ENCODE assay signal across 8 cellular contexts in the genomic region with DNA sequence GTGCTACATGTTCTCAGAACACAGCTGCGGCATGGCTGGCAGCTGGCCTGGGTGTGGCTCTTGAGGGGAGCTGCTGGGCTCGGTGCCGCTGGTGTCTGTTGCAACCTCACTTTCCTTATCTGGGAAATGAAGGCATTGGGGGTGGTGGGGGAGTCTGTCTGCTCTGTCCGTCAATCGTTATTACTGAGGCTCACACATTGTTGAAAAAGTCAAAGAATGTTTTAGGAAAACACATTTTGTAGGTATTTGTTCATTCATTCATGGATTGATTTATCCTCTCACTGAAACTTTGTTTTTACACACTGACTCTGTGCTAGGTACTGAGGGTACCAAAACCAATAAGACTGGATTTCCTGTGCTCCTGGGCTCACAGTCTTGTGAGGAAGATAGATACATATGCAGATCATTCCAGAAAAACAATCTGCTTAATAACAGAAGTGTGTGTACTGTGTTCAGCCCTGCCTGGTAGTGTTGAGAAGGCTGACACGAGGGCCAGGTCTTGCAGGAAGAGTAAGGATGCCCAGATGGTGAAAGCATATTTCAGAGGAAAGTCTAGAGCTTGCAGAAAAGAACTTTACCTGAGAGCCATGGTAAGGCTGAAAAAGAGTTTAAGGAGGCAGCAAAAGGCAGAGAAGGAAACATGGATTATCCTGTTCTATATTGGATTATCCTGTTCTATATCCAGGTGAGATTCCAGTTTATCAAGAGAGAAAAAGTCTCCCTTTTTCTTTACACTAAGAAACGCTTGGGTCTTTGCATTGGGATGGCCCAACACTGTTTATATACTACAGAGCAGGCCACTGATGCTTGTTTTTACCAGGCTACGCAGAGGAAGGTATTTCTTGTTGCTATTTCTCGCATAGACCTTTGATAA.
DNase-seq lines count a peak whose midpoint lies in the region; ATAC-seq and TF ChIP-seq lines count a peak whose summit lies in the region.

No MANE protein-coding gene starts in this region.

- H3K9me3 ChIP-seq in skeletal muscle satellite cell (replicated peaks; ENCODE audit: low read length), result no peaks in the 10 kb centered on the region
- no peaks in the 10 kb centered on the region for H3K9me3 ChIP-seq in vagina

- no peak overlapping the region for H3K4me3 ChIP-seq in skeletal muscle satellite cell (ENCODE audit: low read length)
- H3K4me3 ChIP-seq in vagina, result no peak overlapping the region

- TF ChIP-seq POLR2A in erythroblast (IDR thresholded peaks at IDR 0.05; ENCODE audit: low read length) (no peak), vagina (IDR thresholded peaks at IDR 0.05) (no peak)

- H3K4me1 ChIP-seq in skeletal muscle satellite cell (ENCODE audit: control insufficient read depth, insufficient read depth, low read length), result peaks cover 13% of the 10 kb centered on the region
- H3K4me1 ChIP-seq in vagina, result peaks cover 36% of the 10 kb centered on the region

- peak; percentile 16 for DNase-seq in KBM-7
- DNase-seq in activated CD4-positive, alpha-beta T cell treated with anti-CD3 and anti-CD28 coated beads for 1 hour, result peak; percentile 33
- DNase-seq in erythroblast (lab: John Stamatoyannopoulos, UW), result peak; percentile 90 to 92
- no peak for DNase-seq in islet precursor cell
- no peak for DNase-seq in vagina (ENCODE audit: extremely low spot score in 2 of 2)
- no peak for DNase-seq in putamen (ENCODE audit: low spot score)

- no peak for TF ChIP-seq CTCF in vagina (IDR thresholded peaks at IDR 0.05)

- in situ Hi-C loops in KBM-7 (cut with MboI; ENCODE audit: low pct_unique_long_range_greater_than_20kb, low sequenced_read_pairs), result loop anchor here (25.0 kb wide), 1 partner anchor 509 kb away; no protein-coding TSS in a partner anchor

- intact Hi-C loops in vagina (cut with DNase I), result loop anchor here (5.0 to 10.0 kb wide), 3 partner anchors 103 to 547 kb away; no protein-coding TSS in a partner anchor

- H3K36me3 ChIP-seq in skeletal muscle satellite cell (ENCODE audit: insufficient read depth, low read length) (no peaks in the 10 kb centered on the region), vagina (no peaks in the 10 kb centered on the region)

- ATAC-seq in HG03139 (IDR thresholded peaks at IDR 0.05; ENCODE audit: unreplicated experiment), result no peak

- H3K27me3 ChIP-seq in skeletal muscle satellite cell (ENCODE audit: control insufficient read depth, insufficient read depth, low read length), result no peaks in the 10 kb centered on the region
- H3K27me3 ChIP-seq in vagina, result no peaks in the 10 kb centered on the region

- H3K27ac ChIP-seq in vagina, result no peak overlapping the region

- no peak overlapping the region for H3K9ac ChIP-seq in skeletal muscle satellite cell (ENCODE audit: low read depth, low read length)

- H3K4me2 ChIP-seq in skeletal muscle satellite cell (ENCODE audit: low read length), result peak overlapping the region; percentile 2

Comparison
In these comparisons a context has a peak if more than half of its experiments do, and no peak if none do; other contexts are left out.
1. DNase-seq: peak in KBM-7 (single experiment), activated CD4-positive, alpha-beta T cell treated with anti-CD3 and anti-CD28 coated beads for 1 hour (single experiment) and erythroblast (2 of 2); none in islet precursor cell (single experiment), vagina (0 of 2) and putamen (single experiment).